Comparison of ENCODE assay signal across 18 cellular contexts in genomic region chr3:44442591-44443309, GRCh38. TPM values are rescaled to one million over a fixed set of nuclear protein-coding genes. Genes with fewer than 3 reads are reported as not detected.
DNase-seq lines count a peak whose midpoint lies in the region; ATAC-seq, FAIRE-seq and TF ChIP-seq lines count a peak whose summit lies in the region.
"Had no signal": no experiment of that assay in that cellular context is flagged by ENCODE, and none has a peak within 500 bp of the region (broad histone marks: within the 10 kb centered on the region; RNA-seq: fewer than 3 reads in every experiment).

No MANE protein-coding gene starts in this region.

- no peak overlapping the region for H3K4me3 Mint-ChIP-seq in activated CD8-positive, alpha-beta memory T cell treated with anti-CD3 and anti-CD28 coated beads, Interleukin-2, amount 10 ng/mL, durations not matched to agents 7 days and 5 days
- peak overlapping the region in 2 of 10 donors; percentile 21 to 55 for H3K4me3 Mint-ChIP-seq in naive thymus-derived CD4-positive, alpha-beta T cell
- H3K4me3 Mint-ChIP-seq: type B pancreatic cell had no signal

- peaks cover 2 to 33% (median 6%) of the 10 kb centered on the region in 3 experiments for H3K36me3 ChIP-seq in naive thymus-derived CD4-positive, alpha-beta T cell (ENCODE audit: control insufficient read depth in 2 of 3, insufficient read depth in 3 of 3, low read length in 3 of 3)
- H3K36me3 ChIP-seq in hepatocyte (replicated peaks; ENCODE audit: insufficient read depth, low read depth) = no peaks in the 10 kb centered on the region

- H3K79me2 ChIP-seq in hepatocyte = no peaks in the 10 kb centered on the region

- no peaks in the 10 kb centered on the region for H3K9me2 ChIP-seq in hepatocyte (replicated peaks; ENCODE audit: insufficient read depth)

- peak; percentile 48 for DNase-seq in activated CD8-positive, alpha-beta memory T cell treated with anti-CD3 and anti-CD28 coated beads, Interleukin-2, amount 10 ng/mL, durations not matched to agents 7 days and 5 days
- DNase-seq in activated CD8-positive, alpha-beta memory T cell treated with anti-CD3 and anti-CD28 coated beads, Interleukin-2, amount 50 U/mL, for 4 hours = no peak
- DNase-seq in GM12892 (ENCODE audit: insufficient read length) (no peak), hepatocyte (ENCODE audit: low spot score) (no peak), NCI-H510A (lab: John Stamatoyannopoulos, UW) (no peak)
- DNase-seq in naive thymus-derived CD4-positive, alpha-beta T cell = peak in 1 of 9 donors; percentile 37
- DNase-seq: mammary epithelial cell, MV-4-11, NCI-H2081 treated with DMSO at 0.1 percent for 48 hours, NCI-H69, PC-9, right cardiac atrium had no signal

- intact Hi-C loops in naive thymus-derived CD4-positive, alpha-beta T cell (cut with micrococcal nuclease) = loop anchor here in 1 of 2 donors (5.0 kb wide), 1 partner anchor 35 kb away; the partner anchor contains the start of gene ZNF445

- CTCF ChIA-PET in activated CD8-positive, alpha-beta memory T cell treated with anti-CD3 and anti-CD28 coated beads, Interleukin-2, amount 10 ng/mL, durations not matched to agents 7 days and 5 days (lab: Charles Lee) = interaction anchor here (0.5 kb wide), 1 partner anchor 358 kb away, joined by 3 read pairs; no protein-coding TSS in a partner anchor
- CTCF ChIA-PET in naive thymus-derived CD4-positive, alpha-beta T cell (lab: Charles Lee) = no interaction called here

- no peak for ATAC-seq in activated CD8-positive, alpha-beta memory T cell treated with anti-CD3 and anti-CD28 coated beads, Interleukin-2, amount 10 ng/mL, durations not matched to agents 7 days and 5 days
- ATAC-seq in naive thymus-derived CD4-positive, alpha-beta T cell = no peak
- no peak for ATAC-seq in GM18870 (IDR thresholded peaks at IDR 0.05; ENCODE audit: unreplicated experiment)
- ATAC-seq: right cardiac atrium had no signal

- peaks cover 0 to 2% (median 0%) of the 10 kb centered on the region in 3 experiments for H3K9me3 ChIP-seq in naive thymus-derived CD4-positive, alpha-beta T cell (ENCODE audit: control insufficient read depth in 2 of 3, low read length in 3 of 3)
- H3K9me3 ChIP-seq in hepatocyte (ENCODE audit: low read depth) = no peaks in the 10 kb centered on the region
- H3K9me3 ChIP-seq: adrenal gland had no signal

- H3K36me3 Mint-ChIP-seq in activated CD8-positive, alpha-beta memory T cell treated with anti-CD3 and anti-CD28 coated beads, Interleukin-2, amount 10 ng/mL, durations not matched to agents 7 days and 5 days = peaks cover 59% of the 10 kb centered on the region
- H3K36me3 Mint-ChIP-seq in naive thymus-derived CD4-positive, alpha-beta T cell = peaks cover 15 to 57% (median 43%) of the 10 kb centered on the region in 5 donors

- H3K9me3 Mint-ChIP-seq in activated CD8-positive, alpha-beta memory T cell treated with anti-CD3 and anti-CD28 coated beads, Interleukin-2, amount 10 ng/mL, durations not matched to agents 7 days and 5 days (ENCODE audit: low read depth) = peaks cover 8% of the 10 kb centered on the region
- H3K9me3 Mint-ChIP-seq in naive thymus-derived CD4-positive, alpha-beta T cell = peaks cover 0 to 15% (median 2%) of the 10 kb centered on the region in 11 donors

- peaks cover 16 to 24% of the 10 kb centered on the region in 2 donors for H3K4me1 ChIP-seq in naive thymus-derived CD4-positive, alpha-beta T cell (ENCODE audit: control insufficient read depth in 2 of 2, insufficient read depth in 2 of 2, low read length in 2 of 2)
- H3K4me1 ChIP-seq in hepatocyte (ENCODE audit: insufficient read depth) = peaks cover 14% of the 10 kb centered on the region
- H3K4me1 ChIP-seq: HAP-1 had no signal

- H4K20me1 ChIP-seq in hepatocyte (ENCODE audit: insufficient read depth, poor library complexity, severe bottlenecking) = no peaks in the 10 kb centered on the region

- no peak overlapping the region for H2AFZ ChIP-seq in hepatocyte
- H2AFZ ChIP-seq: PC-9 had no signal

- FAIRE-seq in GM12892 (lab: Jason Lieb, UNC) = peak; percentile 53
- FAIRE-seq: frontal cortex had no signal

- POLR2A ChIA-PET in naive thymus-derived CD4-positive, alpha-beta T cell (lab: Charles Lee) = no interaction called here

- peaks cover 39% of the 10 kb centered on the region for H3K4me1 Mint-ChIP-seq in activated CD8-positive, alpha-beta memory T cell treated with anti-CD3 and anti-CD28 coated beads, Interleukin-2, amount 10 ng/mL, durations not matched to agents 7 days and 5 days
- peaks cover 23 to 49% (median 45%) of the 10 kb centered on the region in 7 donors for H3K4me1 Mint-ChIP-seq in naive thymus-derived CD4-positive, alpha-beta T cell

- no peak overlapping the region for H3K4me2 ChIP-seq in hepatocyte
- H3K4me2 ChIP-seq: PC-9 had no signal

- no peak for TF ChIP-seq CTCF in hepatocyte (IDR thresholded peaks at IDR 0.05; ENCODE audit: poor library complexity)

- peak overlapping the region; percentile 3 for H3K27ac Mint-ChIP-seq in activated CD8-positive, alpha-beta memory T cell treated with anti-CD3 and anti-CD28 coated beads, Interleukin-2, amount 10 ng/mL, durations not matched to agents 7 days and 5 days
- H3K27ac Mint-ChIP-seq in naive thymus-derived CD4-positive, alpha-beta T cell = peak overlapping the region; percentile 40 to 95 (median 82)
- H3K27ac Mint-ChIP-seq: type B pancreatic cell had no signal

- H3K27ac ChIP-seq in angular gyrus (ENCODE audit: low read depth, low read length) (peak overlapping the region; percentile 16), hepatocyte (no peak overlapping the region)
- H3K27ac ChIP-seq in naive thymus-derived CD4-positive, alpha-beta T cell (ENCODE audit: low read depth, low read length) = peak overlapping the region; percentile 65
- H3K27ac ChIP-seq: PC-9 had no signal

- no peak overlapping the region for H3K4me3 ChIP-seq in naive thymus-derived CD4-positive, alpha-beta T cell (ENCODE audit: low read length)
- H3K4me3 ChIP-seq in hepatocyte = no peak overlapping the region
- H3K4me3 ChIP-seq: adrenal gland, HAP-1, PC-9 had no signal

- TF ChIP-seq POLR2A in GM12892 (IDR thresholded peaks at IDR 0.05; ENCODE audit: low read depth, low read length) = no peak

- no peaks in the 10 kb centered on the region for H3K27me3 Mint-ChIP-seq in activated CD8-positive, alpha-beta memory T cell treated with anti-CD3 and anti-CD28 coated beads, Interleukin-2, amount 10 ng/mL, durations not matched to agents 7 days and 5 days
- H3K27me3 Mint-ChIP-seq in naive thymus-derived CD4-positive, alpha-beta T cell = no peaks in the 10 kb centered on the region
- H3K27me3 Mint-ChIP-seq: type B pancreatic cell had no signal

- WGBS in hepatocyte (ENCODE audit: low lambda C conversion rate, missing lambda C conversion rate) = 94% methylated on average over 2 of the region's 2 CpGs

- no peaks in the 10 kb centered on the region for H3K27me3 ChIP-seq in naive thymus-derived CD4-positive, alpha-beta T cell (ENCODE audit: control insufficient read depth in 2 of 2, insufficient read depth in 2 of 2, low read length in 2 of 2)
- no peaks in the 10 kb centered on the region for H3K27me3 ChIP-seq in hepatocyte
- H3K27me3 ChIP-seq: adrenal gland had no signal

RNA-seq across cellular contexts. Expression of gene ZNF445, which starts 34.7 kb away (rescaled TPM):
- total RNA-seq in activated CD8-positive, alpha-beta memory T cell treated with anti-CD3 and anti-CD28 coated beads, Interleukin-2, amount 10 ng/mL, durations not matched to agents 7 days and 5 days = 10 to 100 TPM; 17.9 to 24.0 TPM
- polyA plus RNA-seq in GM12892 (2012; ENCODE audit: missing spikeins) = 6.7 TPM
- 10 to 100 TPM; 16.8 to 37.6 (median 24.4) TPM for total RNA-seq in naive thymus-derived CD4-positive, alpha-beta T cell
- 1 to 10 TPM; 5.1 to 6.7 TPM for polyA plus RNA-seq in naive thymus-derived CD4-positive, alpha-beta T cell
- 10.5 and 14.7 TPM in 2 replicates for total RNA-seq in hepatocyte
- 6.1 and 6.4 TPM in 2 replicates for polyA plus RNA-seq in hepatocyte
